8 cellular contexts compared by ENCODE assay signal in genomic region chr3:52682016-52682415, GRCh38. TPM values are rescaled to one million over a fixed set of nuclear protein-coding genes. Genes with fewer than 3 reads are reported as not detected.
A peak's percentile ranks its signal among the peaks of the same experiment; 100 is the strongest.
DNase-seq lines count a peak whose midpoint lies in the region; ATAC-seq and FAIRE-seq lines count a peak whose summit lies in the region.

No MANE protein-coding gene starts in this region.

- peak; percentile 30 for FAIRE-seq in RCC 7860 (lab: Jason Lieb, UNC)
- FAIRE-seq in GM19239 (lab: Jason Lieb, UNC), result no peak

- ATAC-seq in effector memory CD8-positive, alpha-beta T cell (replicated peaks), result no peak
- no peak for ATAC-seq in naive thymus-derived CD8-positive, alpha-beta T cell
- ATAC-seq in GM21526 (IDR thresholded peaks at IDR 0.05; ENCODE audit: low FRiP score, unreplicated experiment), result no peak

- no peaks in the 10 kb centered on the region for H3K9me3 Mint-ChIP-seq in effector memory CD8-positive, alpha-beta T cell
- no peaks in the 10 kb centered on the region for H3K9me3 Mint-ChIP-seq in naive thymus-derived CD8-positive, alpha-beta T cell

- POLR2A ChIA-PET in naive thymus-derived CD8-positive, alpha-beta T cell (lab: Charles Lee), result no interaction called here

- H3K36me3 Mint-ChIP-seq in effector memory CD8-positive, alpha-beta T cell (ENCODE audit: insufficient read depth), result peaks cover 46% of the 10 kb centered on the region
- peaks cover 5 to 56% (median 10%) of the 10 kb centered on the region in 3 donors for H3K36me3 Mint-ChIP-seq in naive thymus-derived CD8-positive, alpha-beta T cell

- H3K27ac Mint-ChIP-seq in effector memory CD8-positive, alpha-beta T cell, result peak overlapping the region; percentile 9 to 62
- peak overlapping the region in 7 of 10 donors; percentile 3 to 61 (median 51) for H3K27ac Mint-ChIP-seq in naive thymus-derived CD8-positive, alpha-beta T cell

- H3K4me1 Mint-ChIP-seq in effector memory CD8-positive, alpha-beta T cell (ENCODE audit: low read depth in 2 of 2), result peaks cover 27 to 38% of the 10 kb centered on the region in 2 donors
- peaks cover 27 to 66% (median 56%) of the 10 kb centered on the region in 4 donors for H3K4me1 Mint-ChIP-seq in naive thymus-derived CD8-positive, alpha-beta T cell

- no peak overlapping the region for H3K4me3 Mint-ChIP-seq in effector memory CD8-positive, alpha-beta T cell
- peak overlapping the region in 2 of 10 donors; percentile 6 to 22 for H3K4me3 Mint-ChIP-seq in naive thymus-derived CD8-positive, alpha-beta T cell

- H3K27me3 Mint-ChIP-seq in effector memory CD8-positive, alpha-beta T cell, result no peaks in the 10 kb centered on the region
- no peaks in the 10 kb centered on the region for H3K27me3 Mint-ChIP-seq in naive thymus-derived CD8-positive, alpha-beta T cell

- DNase-seq in activated naive CD4-positive, alpha-beta T cell treated with Interleukin-2 at 50 U/mL for 16 hours, result peak; percentile 58
- no peak for DNase-seq in activated naive CD4-positive, alpha-beta T cell (lab: John Stamatoyannopoulos, UW)
- DNase-seq in RCC 7860 (ENCODE audit: low spot score) (peak; percentile 54), KG1 (lab: John Stamatoyannopoulos, UW) (no peak), GM19239 (ENCODE audit: insufficient read length, low spot score) (no peak)
- no peak for DNase-seq in effector memory CD8-positive, alpha-beta T cell
- no peak for DNase-seq in naive thymus-derived CD8-positive, alpha-beta T cell

RNA-seq across cellular contexts. Expression of gene PBRM1, which starts 3.7 kb away (rescaled TPM):
- total RNA-seq in naive thymus-derived CD8-positive, alpha-beta T cell, result 10 to 100 TPM; 66.0 to 72.9 TPM
- 10 to 100 TPM; 71.8 to 81.4 (median 80.5) TPM for polyA plus RNA-seq in naive thymus-derived CD8-positive, alpha-beta T cell

RNA-seq across cellular contexts. Expression of gene GNL3, which starts 3.8 kb away (rescaled TPM):
- total RNA-seq in naive thymus-derived CD8-positive, alpha-beta T cell, result 100 to 1,000 TPM; 107 to 109 TPM
- 10 to 100 TPM; 41.8 to 77.5 (median 73.2) TPM for polyA plus RNA-seq in naive thymus-derived CD8-positive, alpha-beta T cell

RNA-seq across cellular contexts. Expression of gene GLT8D1, which starts 23.6 kb away (rescaled TPM):
- 10 to 100 TPM; 39.2 to 41.0 TPM for total RNA-seq in naive thymus-derived CD8-positive, alpha-beta T cell
- polyA plus RNA-seq in naive thymus-derived CD8-positive, alpha-beta T cell, result 10 to 100 TPM; 54.8 to 67.4 (median 58.3) TPM

RNA-seq across cellular contexts. Expression of gene SPCS1, which starts 23.9 kb away (rescaled TPM):
- 10 to 100 TPM; 80.1 to 89.9 TPM for total RNA-seq in naive thymus-derived CD8-positive, alpha-beta T cell
- 100 to 1,000 TPM; 340 to 369 (median 348) TPM for polyA plus RNA-seq in naive thymus-derived CD8-positive, alpha-beta T cell

Comparison
In these comparisons a context has a peak if more than half of its experiments do, and no peak if none do; other contexts are left out.
1. DNase-seq: peak in activated naive CD4-positive, alpha-beta T cell treated with Interleukin-2 at 50 U/mL for 16 hours (single experiment) and RCC 7860 (single experiment); none in activated naive CD4-positive, alpha-beta T cell (0 of 4), effector memory CD8-positive, alpha-beta T cell (0 of 3), naive thymus-derived CD8-positive, alpha-beta T cell (0 of 10), KG1 (single experiment) and GM19239 (single experiment).